ENCODE assay signal across 9 cellular contexts in the genomic region with DNA sequence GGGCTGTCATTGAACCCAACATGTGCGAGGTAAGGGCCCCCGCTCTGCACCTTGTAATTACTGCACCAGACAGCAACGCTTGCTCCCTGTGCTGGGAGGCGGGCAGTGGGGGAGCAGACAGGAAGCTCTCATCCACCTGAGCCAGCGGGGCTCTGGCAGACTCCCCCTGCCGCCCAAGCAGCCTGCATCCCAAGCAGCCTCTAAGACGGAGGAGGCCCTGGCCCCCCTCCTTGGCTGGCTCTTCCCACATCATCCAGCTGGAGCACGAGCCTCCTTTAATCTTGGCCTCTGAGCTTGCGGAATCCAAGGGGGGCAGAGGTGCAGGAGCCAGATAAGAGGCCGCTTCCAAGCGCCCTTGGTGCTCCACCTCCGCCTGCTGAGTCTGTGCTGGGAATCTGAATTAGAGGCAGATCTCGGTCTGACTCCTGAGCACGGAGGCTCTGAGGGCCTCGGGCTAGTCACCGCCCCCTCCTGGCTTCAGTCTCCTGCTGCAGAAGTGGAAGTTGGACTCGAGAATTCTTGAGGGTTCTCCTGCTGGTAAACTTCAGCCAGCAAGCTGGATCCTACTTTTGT.
DNase-seq lines count a peak whose midpoint lies in the region; TF ChIP-seq lines count a peak whose summit lies in the region.
"Had no signal": no experiment of that assay in that cellular context is flagged by ENCODE, and none has a peak within 500 bp of the region (broad histone marks: within the 10 kb centered on the region; RNA-seq: fewer than 3 reads in every experiment).

No MANE protein-coding gene starts in this region.

- no peak overlapping the region for H3K4me3 ChIP-seq in retinal pigment epithelial cell (ENCODE audit: low read length)
- H3K4me3 ChIP-seq: SK-N-MC had no signal

- DNase-seq in HEK293T (ENCODE audit: extremely low spot score) (peak; percentile 37), RKO (ENCODE audit: low spot score) (peak; percentile 21), head of caudate nucleus (peak; percentile 28 to 89 (median 62)), retinal pigment epithelial cell (ENCODE audit: low read depth) (no peak), DMS153 (lab: John Stamatoyannopoulos, UW) (no peak), CD1c-positive myeloid dendritic cell (ENCODE audit: extremely low spot score) (no peak)
- DNase-seq in stimulated activated CD4-positive, alpha-beta T cell treated with anti-CD3 and anti-CD28 coated beads, Interleukin-15, amount 100 ng/mL, for 24 hours: no peak
- DNase-seq: NCI-H1092 had no signal

- POLR2A ChIA-PET in HEK293T (lab: Yijun Ruan, JAX): no interaction called here

- CTCF ChIA-PET in HEK293T (lab: Yijun Ruan, JAX): interaction anchor here (0.6 to 1.6 kb wide), 10 partner anchors 9 to 363 kb away, joined by 3 to 6 read pairs (median 4); no protein-coding TSS in a partner anchor

- intact Hi-C loops in head of caudate nucleus (cut with DNase I): loop anchor here (2.0 kb wide), 2 partner anchors 42 to 220 kb away; no protein-coding TSS in a partner anchor

- peak; percentile 39 for TF ChIP-seq CTCF in retinal pigment epithelial cell (conservative IDR thresholded peaks at IDR 0.05; ENCODE audit: low read depth, low read length)

TF ChIP-seq in HEK293T, 16 proteins besides CTCF, POLR2A, EP300 and RAD21:
- TF ChIP-seq FOXA1 (IDR thresholded peaks at IDR 0.05) (no peak), FOXM1 (IDR thresholded peaks at IDR 0.05; ENCODE audit: borderline replicate concordance) (no peak), CTBP1 (IDR thresholded peaks at IDR 0.05; ENCODE audit: borderline replicate concordance) (no peak), SUZ12 (IDR thresholded peaks at IDR 0.05) (no peak), NFRKB (IDR thresholded peaks at IDR 0.05) (no peak), ZNF384 (IDR thresholded peaks at IDR 0.05) (no peak), ELF4 (IDR thresholded peaks at IDR 0.05) (no peak), ARNT (IDR thresholded peaks at IDR 0.05) (no peak), SP1 (IDR thresholded peaks at IDR 0.05) (no peak), HDGF (IDR thresholded peaks at IDR 0.05; ENCODE audit: borderline replicate concordance) (no peak), FOXK2 (IDR thresholded peaks at IDR 0.05) (no peak), L3MBTL2 (conservative IDR thresholded peaks at IDR 0.05) (no peak), LEF1 (IDR thresholded peaks at IDR 0.05; ENCODE audit: borderline replicate concordance) (no peak), TARDBP (IDR thresholded peaks at IDR 0.05) (no peak)
- TF ChIP-seq, protein P1, sequence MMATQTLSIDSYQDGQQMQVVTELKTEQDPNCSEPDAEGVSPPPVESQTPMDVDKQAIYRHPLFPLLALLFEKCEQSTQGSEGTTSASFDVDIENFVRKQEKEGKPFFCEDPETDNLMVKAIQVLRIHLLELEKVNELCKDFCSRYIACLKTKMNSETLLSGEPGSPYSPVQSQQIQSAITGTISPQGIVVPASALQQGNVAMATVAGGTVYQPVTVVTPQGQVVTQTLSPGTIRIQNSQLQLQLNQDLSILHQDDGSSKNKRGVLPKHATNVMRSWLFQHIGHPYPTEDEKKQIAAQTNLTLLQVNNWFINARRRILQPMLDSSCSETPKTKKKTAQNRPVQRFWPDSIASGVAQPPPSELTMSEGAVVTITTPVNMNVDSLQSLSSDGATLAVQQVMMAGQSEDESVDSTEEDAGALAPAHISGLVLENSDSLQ (IDR thresholded peaks at IDR 0.05): no peak

Comparison
In these comparisons a context has a peak if more than half of its experiments do, and no peak if none do; other contexts are left out.
1. DNase-seq: peak in HEK293T (single experiment), RKO (single experiment) and head of caudate nucleus (42 of 42); none in retinal pigment epithelial cell (single experiment), DMS153 (single experiment), CD1c-positive myeloid dendritic cell (single experiment) and stimulated activated CD4-positive, alpha-beta T cell treated with anti-CD3 and anti-CD28 coated beads, Interleukin-15, amount 100 ng/mL, for 24 hours (single experiment).